ENCODE assay signal across 8 cellular contexts in genomic region chr3:44584646-44585501, GRCh38. TPM values are rescaled to one million over a fixed set of nuclear protein-coding genes. Genes with fewer than 3 reads are reported as not detected.
DNase-seq lines count a peak whose midpoint lies in the region; ATAC-seq and TF ChIP-seq lines count a peak whose summit lies in the region.

TSS of gene ZNF660 (plus strand) at chr3:44584964. CDS start at chr3:44594194, 9,230 bp downstream.

- H3K4me1 ChIP-seq in IMR-90 (ENCODE audit: control insufficient read depth, insufficient read depth, low read length) (peaks cover 2% of the 10 kb centered on the region; the same call in 1 of the 2 replicates), esophagus squamous epithelium (peaks cover 0 to 24% (median 0%) of the 10 kb centered on the region in 3 donors)

- TF ChIP-seq CTCF in AG04450 (IDR thresholded peaks at IDR 0.05; ENCODE audit: low read depth, low read length) (no peak), IMR-90 (conservative IDR thresholded peaks at IDR 0.05; ENCODE audit: low read depth, low read length) (no peak), esophagus squamous epithelium (IDR thresholded peaks at IDR 0.05) (no peak), mesothelial cell of epicardium (IDR thresholded peaks at IDR 0.05; ENCODE audit: unreplicated experiment) (no peak)

- no TSS peak for BruUV-seq in IMR-90 (replicated peaks; lab: Mats Ljungman, UMichigan)

- H3K56ac ChIP-seq in IMR-90 (ENCODE audit: extremely low read depth, insufficient read depth, low read length) = peak within 1 kb of the TSS; percentile 29; the same call in 1 of the 2 replicates

- peaks cover 8 to 16% (median 14%) of the 10 kb centered on the region in 3 donors for H3K4me1 Mint-ChIP-seq in T-cell
- H3K4me1 Mint-ChIP-seq in mesothelial cell of epicardium = peaks cover 23% of the 10 kb centered on the region

- H3K79me1 ChIP-seq in IMR-90 (ENCODE audit: low read depth in 1 of 2, low read length in 2 of 2) = peaks cover 4 to 7% of the 10 kb centered on the region in 2 experiments; a peak in 1 of 4 replicates

- no peaks in the 10 kb centered on the region for H4K20me1 ChIP-seq in IMR-90 (ENCODE audit: insufficient read depth, low read length)

- dilution Hi-C loops in IMR-90 (cut with HindIII; ENCODE audit: low sequenced_read_pairs, unreplicated experiment) = no loop called here

- H4K91ac ChIP-seq in IMR-90 (ENCODE audit: insufficient read depth, low read depth, low read length) = peak within 1 kb of the TSS; percentile 66

- H3K9me3 Mint-ChIP-seq in T-cell (peaks cover 11 to 15% (median 11%) of the 10 kb centered on the region in 3 donors), mesothelial cell of epicardium (peaks cover 20% of the 10 kb centered on the region)

- peaks cover 25% of the 10 kb centered on the region for H3K36me3 Mint-ChIP-seq in T-cell
- H3K36me3 Mint-ChIP-seq in mesothelial cell of epicardium = peaks cover 43% of the 10 kb centered on the region

- CTCF ChIA-PET in AG04450 (lab: Charles Lee) (no interaction called here), IMR-90 (lab: Yijun Ruan, JAX) (interaction anchor here (0.6 kb wide), 1 partner anchor 33 kb away, joined by 6 read pairs; no protein-coding TSS in a partner anchor), T-cell (lab: Charles Lee) (interaction anchor here in 1 of 2 donors (0.6 kb wide), 1 partner anchor 18 kb away, joined by 5 read pairs; no protein-coding TSS in a partner anchor)

- TF ChIP-seq POLR2A in GM15510 (IDR thresholded peaks at IDR 0.05; ENCODE audit: borderline replicate concordance, extremely low read depth, insufficient read length) (peak; percentile 9), IMR-90 (IDR thresholded peaks at IDR 0.05; ENCODE audit: low read depth, low read length) (peak; percentile 61; the same call in 1 of the 2 replicates), esophagus squamous epithelium (IDR thresholded peaks at IDR 0.05) (peak in 2 of 4 donors; percentile 8 to 23)

- H3K4me3 Mint-ChIP-seq in T-cell (peak within 1 kb of the TSS; percentile 25 to 68 (median 58)), mesothelial cell of epicardium (peak within 1 kb of the TSS; percentile 88)

- no peak within 1 kb of the TSS for H2BK20ac ChIP-seq in IMR-90 (ENCODE audit: low read depth, low read length)

- DNase-seq in AG04450 (ENCODE audit: low read depth, low spot score) = peak; percentile 34
- DNase-seq in IMR-90 = peak; percentile 67
- DNase-seq in T-cell = peak in 4 of 34 experiments; percentile 0 to 16 (median 1)
- no peak for DNase-seq in esophagus squamous epithelium (lab: John Stamatoyannopoulos, UW)
- peak; percentile 63 to 80 for DNase-seq in mesothelial cell of epicardium (ENCODE audit: low spot score in 2 of 2, unreplicated experiment in 2 of 2)

- POLR2A ChIA-PET in AG04450 (lab: Yijun Ruan, JAX) = interaction anchor here (0.6 to 1.4 kb wide), 9 partner anchors 12 to 246 kb away, joined by 3 to 6 read pairs (median 4); partner anchors contain the start of genes TCAIM, ZNF197, ZNF35 and ZNF502
- POLR2A ChIA-PET in IMR-90 (lab: Charles Lee; ENCODE audit: unreplicated experiment) = no interaction called here
- POLR2A ChIA-PET in T-cell (lab: Charles Lee) = no interaction called here

- peak within 1 kb of the TSS; percentile 56 for H2BK120ac ChIP-seq in IMR-90 (ENCODE audit: low read depth, low read length)

- H4K8ac ChIP-seq in IMR-90 (ENCODE audit: low read depth in 2 of 2, low read length in 2 of 2) = peak within 1 kb of the TSS; percentile 86 to 96

- H3K27ac Mint-ChIP-seq in T-cell (no peak within 1 kb of the TSS), mesothelial cell of epicardium (peak within 1 kb of the TSS; percentile 95)

- peak within 1 kb of the TSS; percentile 32 for H3K18ac ChIP-seq in IMR-90 (ENCODE audit: low read depth, low read length)

- 0 out of 2 replicates have a peak, but pooled peaks cover 3% of the 10 kb centered on the region for H3K9me1 ChIP-seq in IMR-90 (ENCODE audit: insufficient read depth, low read length)

- H3K27me3 Mint-ChIP-seq in T-cell = peaks cover 38 to 55% of the 10 kb centered on the region in 2 donors
- no peaks in the 10 kb centered on the region for H3K27me3 Mint-ChIP-seq in mesothelial cell of epicardium (ENCODE audit: low read depth)

- peak within 1 kb of the TSS; percentile 85 for H4K5ac ChIP-seq in IMR-90 (ENCODE audit: low read depth, low read length)

- peak within 1 kb of the TSS; percentile 68; the same call in 1 of the 2 replicates for H2AK5ac ChIP-seq in IMR-90 (ENCODE audit: low read depth, low read length)

- H3K27me3 ChIP-seq in AG04450 (ENCODE audit: control insufficient read depth, insufficient read depth, low read length) (no peaks in the 10 kb centered on the region), IMR-90 (ENCODE audit: control insufficient read depth, insufficient read depth, low read length) (no peaks in the 10 kb centered on the region), esophagus squamous epithelium (peaks cover 0 to 17% (median 0%) of the 10 kb centered on the region in 4 donors)

- peak within 1 kb of the TSS; percentile 89 for H2AFZ ChIP-seq in IMR-90 (replicated peaks; ENCODE audit: low read length, poor library complexity)

- H3K36me3 ChIP-seq in IMR-90 (ENCODE audit: control insufficient read depth, insufficient read depth, low read length) = peaks cover 9% of the 10 kb centered on the region
- peaks cover 0 to 22% (median 0%) of the 10 kb centered on the region in 3 donors for H3K36me3 ChIP-seq in esophagus squamous epithelium

- peak within 1 kb of the TSS; percentile 45 for H2BK5ac ChIP-seq in IMR-90 (ENCODE audit: low read depth, low read length, poor library complexity, severe bottlenecking)

- peak within 1 kb of the TSS; percentile 87 for H3K4ac ChIP-seq in IMR-90 (ENCODE audit: low read depth, low read length)

- in situ Hi-C loops in IMR-90 (cut with MboI; ENCODE audit: low sequenced_read_pairs) = no loop called here

- ATAC-seq in IMR-90 (ENCODE audit: low read depth) (peak; percentile 98), T-cell (replicated peaks in 1 of 4) (peak; percentile 40 to 55 (median 50)), GM19452 (IDR thresholded peaks at IDR 0.05; ENCODE audit: unreplicated experiment) (no peak)

- H3K9me3 ChIP-seq in AG04450 (ENCODE audit: control insufficient read depth, insufficient read depth, low read length) = peaks cover 9% of the 10 kb centered on the region
- H3K9me3 ChIP-seq in IMR-90 (ENCODE audit: control insufficient read depth, insufficient read depth, low read length) = peaks cover 2% of the 10 kb centered on the region; the same call in 1 of the 2 replicates
- H3K9me3 ChIP-seq in esophagus squamous epithelium = peaks cover 0 to 12% (median 0%) of the 10 kb centered on the region in 3 donors

- intact Hi-C loops in IMR-90 (cut with micrococcal nuclease) = loop anchor here (1.0 kb wide), 1 partner anchor 40 kb away; the partner anchor contains the start of gene ZNF197
- intact Hi-C loops in esophagus squamous epithelium (cut with DNase I) = no loop called here

- H2BK15ac ChIP-seq in IMR-90 (ENCODE audit: low read depth, low read length) = no peak within 1 kb of the TSS; the same call in 2 of the 3 replicates

- no peak for TF ChIP-seq RAD21 in IMR-90 (IDR thresholded peaks at IDR 0.05; ENCODE audit: low read length)

- peak within 1 kb of the TSS; percentile 82 for H3K14ac ChIP-seq in IMR-90 (replicated peaks; ENCODE audit: low read depth, low read length)

- peak within 1 kb of the TSS; percentile 87 for H3K9ac ChIP-seq in IMR-90 (ENCODE audit: low read depth, low read length)

- H3K4me2 ChIP-seq in IMR-90 (ENCODE audit: low read depth, low read length) = peak within 1 kb of the TSS; percentile 91

- H2AK9ac ChIP-seq in IMR-90 (replicated peaks; ENCODE audit: low read depth, low read length, poor library complexity) = peak within 1 kb of the TSS; percentile 96

- H3K27ac ChIP-seq in AG04450 (ENCODE audit: low read depth, low read length) (peak within 1 kb of the TSS; percentile 85), IMR-90 (ENCODE audit: insufficient read depth, low read length) (peak within 1 kb of the TSS; percentile 83), esophagus squamous epithelium (peak within 1 kb of the TSS; percentile 48 to 85 (median 72)), temporal lobe (ENCODE audit: low read depth, low read length) (no peak within 1 kb of the TSS)

- peak within 1 kb of the TSS; percentile 73 for H3K4me3 ChIP-seq in AG04450 (ENCODE audit: low read depth, low read length)
- H3K4me3 ChIP-seq in IMR-90 (ENCODE audit: insufficient read depth, low read depth, low read length) = peak within 1 kb of the TSS; percentile 63
- H3K4me3 ChIP-seq in esophagus squamous epithelium = peak within 1 kb of the TSS; percentile 29 to 75 (median 54)

- peak within 1 kb of the TSS; percentile 46 for H3K23ac ChIP-seq in IMR-90 (ENCODE audit: low read depth, low read length)

- 4% methylated on average over 10 of the region's 41 CpGs; no CpG with 5 or more reads in 1 of the 2 experiments for WGBS in IMR-90 (ENCODE audit: extremely low coverage in 2 of 2, insufficient read length in 1 of 2), 2 experiments
- WGBS in esophagus squamous epithelium, 2 donors = 15 to 27% methylated on average over 12 to 15 of the region's 41 CpGs

TF ChIP-seq in IMR-90, 13 proteins besides CTCF, POLR2A, EP300 and RAD21:
- TF ChIP-seq CEBPB (IDR thresholded peaks at IDR 0.05; ENCODE audit: low read depth, low read length) (peak; percentile 19; the same call in 1 of the 2 replicates), USF2 (IDR thresholded peaks at IDR 0.05; ENCODE audit: low read depth, low read length) (no peak), CHD1 (IDR thresholded peaks at IDR 0.05; ENCODE audit: low read depth, low read length) (no peak), SMC3 (IDR thresholded peaks at IDR 0.05; ENCODE audit: low read depth, low read length) (no peak), NFE2L2 (IDR thresholded peaks at IDR 0.05; ENCODE audit: low read depth, low read length) (no peak), MAZ (IDR thresholded peaks at IDR 0.05; ENCODE audit: borderline replicate concordance, low read depth, low read length) (peak; percentile 52; the same call in 1 of the 2 replicates)

RNA-seq across cellular contexts. Expression of gene ZNF660, which starts in this region (rescaled TPM):
- 2.1 and 2.8 TPM in 2 replicates for polyA plus RNA-seq in AG04450 (2011; rRNA removed)
- polyA minus RNA-seq in AG04450 (2011; rRNA and poly(A)+ RNA removed) = 4.0 and 5.7 TPM in 2 replicates
- 1.3 and 1.4 TPM in 2 replicates for total RNA-seq in IMR-90 (2012; rRNA removed)
- polyA plus RNA-seq in IMR-90 (2012; rRNA removed) = 0.59 and 0.70 TPM in 2 replicates
- polyA plus RNA-seq in IMR-90 (2012; cell fraction: cytosol; rRNA removed) = 0.10 and 0.11 TPM in 2 replicates
- polyA plus RNA-seq in IMR-90 (2012; cell fraction: nucleus; rRNA removed; ENCODE audit: low replicate concordance) = 0.30 and 2.4 TPM in 2 replicates
- under 1 TPM; 0.23 to 0.95 (median 0.60) TPM for total RNA-seq in T-cell
- total RNA-seq in esophagus squamous epithelium = 1 to 10 TPM in 1 of 4 donors, under 1 TPM in 3; 0.04 to 2.5 (median 0.34) TPM
- 17.1 to 20.1 TPM (median 18.7 TPM) in 3 replicates for total RNA-seq in mesothelial cell of epicardium
- 11.3 TPM for total RNA-seq in temporal lobe

Comparison
In these comparisons a context has a peak if more than half of its experiments do, and no peak if none do; other contexts are left out.
1. Peak in ATAC-seq in T-cell; RNA of the gene not detected or under 1 TPM.